Comparison of ENCODE assay signal across 26 cellular contexts in genomic region chr5:102119252-102119651, GRCh38.
"Had no signal": no experiment of that assay in that cellular context is flagged by ENCODE, and none has a peak within 500 bp of the region (broad histone marks: within the 10 kb centered on the region; RNA-seq: fewer than 3 reads in every experiment).

No MANE protein-coding gene starts in this region.

- ATAC-seq: effector memory CD8-positive, alpha-beta T cell; heart right ventricle; left cardiac atrium; left lung; mucosa of descending colon; natural killer cell treated with Interleukin-12 subunit alpha and Interleukin-12 subunit beta and Interleukin-15 and Interleukin-18, amount 100 ng/mL, for 72 hours; pancreas; right lobe of liver; stimulated activated naive CD8-positive, alpha-beta T cell treated with anti-CD3 and anti-CD28 coated beads, Interleukin-15, amount 100 ng/mL, for 72 hours; upper lobe of right lung had no signal

- DNase-seq: effector memory CD8-positive, alpha-beta T cell; erythroblast; esophagus squamous epithelium; foreskin melanocyte; glutamatergic neuron; heart right ventricle; hippocampal formation; left cardiac atrium; left lung; mesenchymal stem cell; mucosa of descending colon; naive B cell; pancreas; retina; right lobe of liver; small intestine; stimulated activated CD4-positive, alpha-beta T cell treated with anti-CD3 and anti-CD28 coated beads, Interleukin-15, amount 100 ng/mL, for 24 hours; stimulated activated CD4-positive, alpha-beta T cell treated with anti-CD3 and anti-CD28 coated beads, Interleukin-4, amount 100 ng/mL, for 1 hour; stimulated activated CD8-positive, alpha-beta memory T cell treated with anti-CD3 and anti-CD28 coated beads, Interleukin-4, amount 100 ng/mL, for 48 hours; stimulated activated naive CD4-positive, alpha-beta T cell; stimulated activated naive CD8-positive, alpha-beta T cell treated with anti-CD3 and anti-CD28 coated beads, Interleukin-15, amount 100 ng/mL, for 72 hours; transverse colon; upper lobe of right lung; uterus had no signal

- FAIRE-seq: endometrium, small intestine had no signal
